8 cellular contexts compared by ENCODE assay signal in the genomic region with DNA sequence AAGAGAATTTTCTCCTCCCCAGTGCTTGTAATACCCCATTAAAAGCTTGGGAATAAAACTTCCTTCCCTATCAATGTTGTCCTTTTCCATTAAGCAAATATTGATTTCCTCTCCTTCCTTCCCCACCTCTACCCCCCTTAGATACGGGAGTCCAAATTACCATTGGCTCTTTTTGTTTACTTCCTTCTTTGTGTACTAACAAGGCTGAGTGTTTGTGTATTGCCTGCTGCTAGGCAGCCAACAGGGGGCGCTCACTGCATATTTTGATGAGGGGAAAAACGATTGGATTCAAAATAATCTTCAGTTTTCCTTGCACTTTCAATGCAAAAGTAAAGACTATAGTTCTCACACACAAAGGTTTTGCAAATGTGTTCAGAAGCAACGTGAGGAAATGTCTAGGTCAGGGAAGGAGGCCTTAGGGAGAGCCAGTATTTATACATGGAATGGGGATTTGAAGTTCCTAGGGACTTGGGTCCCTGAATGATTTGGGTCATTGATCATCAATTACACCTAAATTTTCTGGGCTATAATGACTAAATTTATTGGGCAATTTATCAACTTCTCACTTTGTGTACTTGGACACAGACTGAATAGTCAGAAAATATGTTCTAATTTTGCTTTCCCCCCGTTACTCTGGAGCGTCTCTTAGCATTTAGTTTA. TPM values are rescaled to one million over a fixed set of nuclear protein-coding genes. Genes with fewer than 3 reads are reported as not detected.
DNase-seq lines count a peak whose midpoint lies in the region; ATAC-seq and TF ChIP-seq lines count a peak whose summit lies in the region.

No MANE protein-coding gene starts in this region.

- H3K4me1 ChIP-seq in neutrophil (ENCODE audit: control insufficient read depth in 1 of 2, insufficient read depth in 1 of 2, low read depth in 1 of 2, low read length in 1 of 2) (no peaks in the 10 kb centered on the region), aorta (ENCODE audit: control insufficient read depth in 1 of 2, insufficient read depth in 2 of 2, low read length in 2 of 2) (peaks cover 0 to 2% of the 10 kb centered on the region in 2 donors)

- intact Hi-C loops in aorta (cut with DNase I) = loop anchor here (1.0 to 10.0 kb wide), 6 partner anchors 130 to 590 kb away; no protein-coding TSS in a partner anchor

- DNase-seq in BJ (ENCODE audit: low read depth) (no peak), NCI-H69 (lab: John Stamatoyannopoulos, UW) (peak; percentile 81), fibroblast of peridontal ligament (ENCODE audit: extremely low read depth) (peak; percentile 53), aorta (peak; percentile 78 to 93)
- peak; percentile 2 to 33 (median 24) for DNase-seq in activated CD8-positive, alpha-beta memory T cell treated with anti-CD3 and anti-CD28 coated beads for 48 hours (ENCODE audit: low read depth in 2 of 3, low spot score in 2 of 3)

- WGBS in aorta, 2 donors = 26 to 32% methylated on average over 6 of the region's 6 CpGs

- H3K36me3 ChIP-seq in BJ (ENCODE audit: control insufficient read depth, insufficient read depth, low read length) (no peaks in the 10 kb centered on the region), neutrophil (no peaks in the 10 kb centered on the region), aorta (ENCODE audit: control insufficient read depth in 1 of 2, insufficient read depth in 2 of 2, low read length in 1 of 2) (no peaks in the 10 kb centered on the region)

- CTCF ChIA-PET in BJ (lab: Yijun Ruan, JAX) = interaction anchor here (0.7 to 2.4 kb wide), 11 partner anchors 10 to 587 kb away, joined by 3 to 10 read pairs (median 4); no protein-coding TSS in a partner anchor

- no peaks in the 10 kb centered on the region for H3K9me3 ChIP-seq in neutrophil
- H3K9me3 ChIP-seq in aorta (ENCODE audit: control insufficient read depth, low read length) = no peaks in the 10 kb centered on the region

- H3K27me3 ChIP-seq in BJ (ENCODE audit: control insufficient read depth, insufficient read depth, low read length) = no peaks in the 10 kb centered on the region; the same call in 1 of the 2 replicates
- H3K27me3 ChIP-seq in neutrophil = no peaks in the 10 kb centered on the region
- H3K27me3 ChIP-seq in aorta (ENCODE audit: control insufficient read depth in 1 of 2, insufficient read depth in 2 of 2, low read length in 1 of 2) = no peaks in the 10 kb centered on the region

- ATAC-seq in GM18870 (IDR thresholded peaks at IDR 0.05; ENCODE audit: unreplicated experiment) (peak; percentile 83), HG03342 (IDR thresholded peaks at IDR 0.05; ENCODE audit: unreplicated experiment) (peak; percentile 87), aorta (ENCODE audit: low FRiP score) (peak; percentile 44)

- H3K27ac ChIP-seq in neutrophil (no peak overlapping the region), aorta (ENCODE audit: low read depth in 1 of 2, low read length in 2 of 2) (no peak overlapping the region)

- TF ChIP-seq CTCF in BJ (IDR thresholded peaks at IDR 0.05; ENCODE audit: insufficient read depth, low read depth, low read length) (peak; percentile 93), neutrophil (IDR thresholded peaks at IDR 0.05) (peak; percentile 61)

- H3K4me3 ChIP-seq in BJ (ENCODE audit: low read depth, low read length) (no peak overlapping the region), neutrophil (ENCODE audit: low read depth in 1 of 2, low read length in 1 of 2) (no peak overlapping the region), aorta (ENCODE audit: low read length in 2 of 2) (no peak overlapping the region)

- POLR2A ChIA-PET in BJ (lab: Charles Lee) = interaction anchor here (0.6 kb wide), 1 partner anchor 107 kb away, joined by 3 read pairs; no protein-coding TSS in a partner anchor

RNA-seq across cellular contexts. Expression of gene VPS41, which starts 23.6 kb away (rescaled TPM):
- polyA plus RNA-seq in BJ (2011; rRNA removed) (15.7 and 31.9 TPM in 2 replicates), aorta (10 to 100 TPM; 20.8 to 22.0 TPM)
- 16.9 and 17.8 TPM in 2 replicates for polyA minus RNA-seq in BJ (2011; rRNA and poly(A)+ RNA removed)
- total RNA-seq in aorta = 10 to 100 TPM; 77.0 to 92.3 TPM

RNA-seq across cellular contexts. Expression of gene POU6F2, which starts 45.1 kb away (rescaled TPM):
- polyA plus RNA-seq in BJ (2011; rRNA removed) (not detected in 2 replicates), aorta (under 1 TPM in 1 of 2 donors, not detected in 1; 0.38 TPM)
- polyA minus RNA-seq in BJ (2011; rRNA and poly(A)+ RNA removed) = not detected in 2 replicates
- total RNA-seq in aorta = 1 to 10 TPM; 1.5 to 1.9 TPM
